In genomic region chr2:25292408-25292807, GRCh38 we compare ENCODE assay signal across 24 cellular contexts. TPM values are rescaled to one million over a fixed set of nuclear protein-coding genes. Genes with fewer than 3 reads are reported as not detected.
DNase-seq lines count a peak whose midpoint lies in the region; ATAC-seq, FAIRE-seq and TF ChIP-seq lines count a peak whose summit lies in the region.
"Had no signal": no experiment of that assay in that cellular context is flagged by ENCODE, and none has a peak within 500 bp of the region (broad histone marks: within the 10 kb centered on the region; RNA-seq: fewer than 3 reads in every experiment).

No MANE protein-coding gene starts in this region.

- peaks cover 0 to 11% (median 0%) of the 10 kb centered on the region in 11 experiments; a peak in 3 of 22 replicates for H3K36me3 ChIP-seq in BLaER1 treated with 17β-estradiol and CSF1 and Interleukin-3, amounts not matched to agents 10 nM and 100 nM
- H3K36me3 ChIP-seq: prostate gland had no signal

- POLR2A ChIA-PET in activated CD8-positive, alpha-beta T cell treated with anti-CD3 and anti-CD28 coated beads for 36 hours (lab: Charles Lee): interaction anchor here (0.9 to 3.6 kb wide), 5 partner anchors 9 to 22 kb away, joined by 3 to 20 read pairs (median 5); no protein-coding TSS in a partner anchor

- H4K20me1 ChIP-seq in BLaER1 treated with 17β-estradiol and CSF1 and Interleukin-3, amounts not matched to agents 10 nM and 100 nM: peaks cover 0 to 13% (median 0%) of the 10 kb centered on the region in 11 experiments; a peak in 3 of 22 replicates

- TF ChIP-seq CTCF in activated CD8-positive, alpha-beta T cell treated with anti-CD3 and anti-CD28 coated beads for 36 hours (IDR thresholded peaks at IDR 0.05): no peak
- TF ChIP-seq CTCF in glutamatergic neuron (IDR thresholded peaks at IDR 0.05; ENCODE audit: partially characterized antibody, unreplicated experiment) (no peak), D721Med (IDR thresholded peaks at IDR 0.05; ENCODE audit: insufficient read depth, missing control alignments) (no peak)

- no peak for FAIRE-seq in D721Med (lab: Jason Lieb, UNC)
- FAIRE-seq: A204.1, bronchial epithelial cell, GM12891, K562 had no signal

- DNase-seq in activated CD4-positive, alpha-beta T cell treated with anti-CD3 and anti-CD28 coated beads, Interleukin-2, amount 10 ng/mL, durations not matched to agents 24 days and 14 days: no peak
- no peak for DNase-seq in activated CD4-positive, alpha-beta T cell treated with anti-CD3 and anti-CD28 coated beads for 48 hours
- no peak for DNase-seq in activated CD8-positive, alpha-beta T cell treated with anti-CD3 and anti-CD28 coated beads for 36 hours
- DNase-seq in glutamatergic neuron: no peak
- DNase-seq in D721Med (ENCODE audit: insufficient read length, low spot score): no peak
- no peak for DNase-seq in NCI-H187 (lab: John Stamatoyannopoulos, UW)
- DNase-seq: activated B cell treated with CpG ODN at 0.5 μM for 24 hours; activated naive CD4-positive, alpha-beta T cell treated with anti-CD3 and anti-CD28 coated beads, Interleukin-2, amount 10 ng/mL, durations not matched to agents 7 days and 5 days; DMS53; foreskin keratinocyte; MV-4-11; NCI-H2029; NCI-H446 treated with DMSO at 0.1 percent for 48 hours; T-helper 1 cell had no signal

- peaks cover 37% of the 10 kb centered on the region for H3K36me3 Mint-ChIP-seq in activated CD4-positive, alpha-beta T cell treated with anti-CD3 and anti-CD28 coated beads, Interleukin-2, amount 10 ng/mL, durations not matched to agents 24 days and 14 days (ENCODE audit: low read depth)
- peaks cover 40% of the 10 kb centered on the region for H3K36me3 Mint-ChIP-seq in activated CD8-positive, alpha-beta T cell treated with anti-CD3 and anti-CD28 coated beads for 36 hours (ENCODE audit: low read depth)
- no peaks in the 10 kb centered on the region for H3K36me3 Mint-ChIP-seq in glutamatergic neuron (ENCODE audit: unreplicated experiment)

- CTCF ChIA-PET in activated CD8-positive, alpha-beta T cell treated with anti-CD3 and anti-CD28 coated beads for 36 hours (lab: Charles Lee): interaction anchor here (0.6 to 2.1 kb wide), 4 partner anchors 10 to 17 kb away, joined by 3 to 5 read pairs (median 4); no protein-coding TSS in a partner anchor

- H3K4me1 ChIP-seq in BLaER1 treated with 17β-estradiol and CSF1 and Interleukin-3, amounts not matched to agents 10 nM and 100 nM: peaks cover 58 to 97% (median 86%) of the 10 kb centered on the region in 10 experiments
- H3K4me1 ChIP-seq: prostate gland had no signal

- H3K9me3 ChIP-seq in BLaER1 treated with 17β-estradiol and CSF1 and Interleukin-3, amounts not matched to agents 10 nM and 100 nM (replicated peaks in 1 of 11): no peaks in the 10 kb centered on the region
- H3K9me3 ChIP-seq: prostate gland had no signal

- intact Hi-C loops in activated CD4-positive, alpha-beta T cell treated with anti-CD3 and anti-CD28 coated beads, Interleukin-2, amount 10 ng/mL, durations not matched to agents 24 days and 14 days (cut with micrococcal nuclease): no loop called here
- intact Hi-C loops in activated CD8-positive, alpha-beta T cell treated with anti-CD3 and anti-CD28 coated beads for 36 hours (cut with micrococcal nuclease): no loop called here

- peak overlapping the region in 4 of 11 experiments; percentile 7 to 74 (median 45); a peak in 3 of 22 replicates for H3K27ac ChIP-seq in BLaER1 treated with 17β-estradiol and CSF1 and Interleukin-3, amounts not matched to agents 10 nM and 100 nM
- H3K27ac ChIP-seq: C4-2B, foreskin keratinocyte, prostate gland had no signal

- no peak for ATAC-seq in activated CD8-positive, alpha-beta T cell treated with anti-CD3 and anti-CD28 coated beads for 36 hours
- ATAC-seq in HG03432 (IDR thresholded peaks at IDR 0.05; ENCODE audit: unreplicated experiment): no peak
- ATAC-seq: foreskin keratinocyte, GM23338, K562 had no signal

- peaks cover 44% of the 10 kb centered on the region for H3K4me1 Mint-ChIP-seq in activated CD4-positive, alpha-beta T cell treated with anti-CD3 and anti-CD28 coated beads, Interleukin-2, amount 10 ng/mL, durations not matched to agents 24 days and 14 days
- H3K4me1 Mint-ChIP-seq in activated CD8-positive, alpha-beta T cell treated with anti-CD3 and anti-CD28 coated beads for 36 hours (ENCODE audit: low read depth): peaks cover 63% of the 10 kb centered on the region
- peaks cover 3% of the 10 kb centered on the region for H3K4me1 Mint-ChIP-seq in glutamatergic neuron (ENCODE audit: low read depth, unreplicated experiment)

- peak overlapping the region; percentile 60 for H3K27ac Mint-ChIP-seq in activated CD4-positive, alpha-beta T cell treated with anti-CD3 and anti-CD28 coated beads, Interleukin-2, amount 10 ng/mL, durations not matched to agents 24 days and 14 days
- peak overlapping the region; percentile 66 for H3K27ac Mint-ChIP-seq in activated CD8-positive, alpha-beta T cell treated with anti-CD3 and anti-CD28 coated beads for 36 hours
- no peak overlapping the region for H3K27ac Mint-ChIP-seq in glutamatergic neuron (ENCODE audit: unreplicated experiment)
- H3K27ac Mint-ChIP-seq: activated B cell treated with CpG ODN at 0.5 μM for 24 hours, GM23338 had no signal

- no peak overlapping the region for H3K4me3 ChIP-seq in BLaER1 treated with 17β-estradiol and CSF1 and Interleukin-3, amounts not matched to agents 10 nM and 100 nM
- H3K4me3 ChIP-seq: GM23338, K562, prostate gland, smooth muscle cell had no signal

- no peak overlapping the region for H3K4me3 Mint-ChIP-seq in activated CD4-positive, alpha-beta T cell treated with anti-CD3 and anti-CD28 coated beads, Interleukin-2, amount 10 ng/mL, durations not matched to agents 24 days and 14 days
- no peak overlapping the region for H3K4me3 Mint-ChIP-seq in activated CD8-positive, alpha-beta T cell treated with anti-CD3 and anti-CD28 coated beads for 36 hours
- peak overlapping the region; percentile 32 for H3K4me3 Mint-ChIP-seq in glutamatergic neuron (ENCODE audit: unreplicated experiment)
- H3K4me3 Mint-ChIP-seq: activated B cell treated with CpG ODN at 0.5 μM for 24 hours; activated naive CD4-positive, alpha-beta T cell treated with anti-CD3 and anti-CD28 coated beads, Interleukin-2, amount 10 ng/mL, durations not matched to agents 7 days and 5 days; GM23338 had no signal

- H3K27me3 Mint-ChIP-seq in activated CD4-positive, alpha-beta T cell treated with anti-CD3 and anti-CD28 coated beads, Interleukin-2, amount 10 ng/mL, durations not matched to agents 24 days and 14 days: no peaks in the 10 kb centered on the region
- no peaks in the 10 kb centered on the region for H3K27me3 Mint-ChIP-seq in activated CD8-positive, alpha-beta T cell treated with anti-CD3 and anti-CD28 coated beads for 36 hours
- H3K27me3 Mint-ChIP-seq in glutamatergic neuron (ENCODE audit: unreplicated experiment): peaks cover 7% of the 10 kb centered on the region
- H3K27me3 Mint-ChIP-seq: activated B cell treated with CpG ODN at 0.5 μM for 24 hours; activated naive CD4-positive, alpha-beta T cell treated with anti-CD3 and anti-CD28 coated beads, Interleukin-2, amount 10 ng/mL, durations not matched to agents 7 days and 5 days had no signal

- no peaks in the 10 kb centered on the region for H3K27me3 ChIP-seq in BLaER1 treated with 17β-estradiol and CSF1 and Interleukin-3, amounts not matched to agents 10 nM and 100 nM
- H3K27me3 ChIP-seq: foreskin keratinocyte had no signal

- H3K9ac ChIP-seq in BLaER1 treated with 17β-estradiol and CSF1 and Interleukin-3, amounts not matched to agents 10 nM and 100 nM: peak overlapping the region in 2 of 11 experiments; percentile 37 to 40; a peak in 1 of 22 replicates

- H3K9me3 Mint-ChIP-seq in activated CD4-positive, alpha-beta T cell treated with anti-CD3 and anti-CD28 coated beads, Interleukin-2, amount 10 ng/mL, durations not matched to agents 24 days and 14 days: no peaks in the 10 kb centered on the region
- no peaks in the 10 kb centered on the region for H3K9me3 Mint-ChIP-seq in activated CD8-positive, alpha-beta T cell treated with anti-CD3 and anti-CD28 coated beads for 36 hours
- H3K9me3 Mint-ChIP-seq in glutamatergic neuron (ENCODE audit: unreplicated experiment): peaks cover 2% of the 10 kb centered on the region
- H3K9me3 Mint-ChIP-seq: activated B cell treated with CpG ODN at 0.5 μM for 24 hours; activated naive CD4-positive, alpha-beta T cell treated with anti-CD3 and anti-CD28 coated beads, Interleukin-2, amount 10 ng/mL, durations not matched to agents 7 days and 5 days; GM23338 had no signal

- H3K4me2 ChIP-seq in BLaER1 treated with 17β-estradiol and CSF1 and Interleukin-3, amounts not matched to agents 10 nM and 100 nM: peak overlapping the region in 10 of 11 experiments; percentile 81 to 97 (median 94); a peak in 19 of 22 replicates
- H3K4me2 ChIP-seq: GM23338, smooth muscle cell had no signal

RNA-seq across cellular contexts. Expression of gene DNMT3A, which starts 49.3 kb away (rescaled TPM):
- total RNA-seq in activated CD4-positive, alpha-beta T cell treated with anti-CD3 and anti-CD28 coated beads, Interleukin-2, amount 10 ng/mL, durations not matched to agents 24 days and 14 days: 97.4 and 102 TPM in 2 replicates
- 10 to 100 TPM; 84.8 to 97.8 TPM for total RNA-seq in activated CD8-positive, alpha-beta T cell treated with anti-CD3 and anti-CD28 coated beads for 36 hours
- 175 TPM for total RNA-seq in glutamatergic neuron (ENCODE audit: unreplicated experiment)
